ENCODE assay signal across 1 cellular context in the genomic region with DNA sequence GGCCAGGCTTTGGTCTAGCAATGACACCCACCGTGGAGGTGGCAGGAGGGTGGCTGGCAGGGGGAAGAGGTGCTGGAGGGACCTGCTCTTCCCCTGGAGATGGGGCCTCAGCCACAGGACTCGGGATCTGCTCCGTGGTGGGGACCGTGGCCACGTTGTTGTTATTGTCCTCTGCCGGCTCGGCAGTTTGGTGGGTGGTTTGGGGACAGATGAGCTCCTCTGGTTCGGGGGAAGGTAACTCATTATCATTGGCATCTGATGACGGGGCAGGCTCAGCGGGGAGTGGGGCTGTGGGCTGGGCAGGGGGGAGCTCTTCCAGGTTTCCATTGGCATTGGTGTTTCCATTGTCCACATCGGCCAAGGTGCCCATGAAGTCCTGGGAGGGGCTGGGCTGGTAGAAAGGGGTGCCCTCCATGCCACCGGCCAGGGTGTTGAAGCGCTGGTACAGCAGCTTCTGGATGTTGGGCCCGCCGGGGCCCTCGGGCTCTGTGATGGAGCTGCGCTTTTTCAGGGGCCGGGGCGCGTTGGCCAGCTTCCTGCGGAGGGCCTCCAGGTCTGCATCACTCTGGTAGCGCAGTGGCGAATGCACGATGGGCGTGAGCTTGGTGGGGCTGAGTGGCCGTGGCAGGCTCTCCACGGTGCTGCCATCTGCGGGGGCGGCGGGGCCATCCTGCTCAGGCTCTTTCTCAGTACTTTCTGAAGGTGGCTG.
TF ChIP-seq lines count a peak whose summit lies in the region.

No MANE protein-coding gene starts in this region.

TF ChIP-seq in H1, 55 proteins besides CTCF, POLR2A, EP300 and RAD21:
- TF ChIP-seq RNF2 (IDR thresholded peaks at IDR 0.05; ENCODE audit: borderline replicate concordance, low read depth, low read length, missing control alignments, poor library complexity, severe bottlenecking) (no peak), POU5F1 (IDR thresholded peaks at IDR 0.05; ENCODE audit: low read depth, low read length) (no peak), ASH2L (IDR thresholded peaks at IDR 0.05; ENCODE audit: low read length) (no peak), GTF2F1 (IDR thresholded peaks at IDR 0.05; ENCODE audit: borderline replicate concordance, low read depth, low read length) (no peak), SRF (IDR thresholded peaks at IDR 0.05; ENCODE audit: low read depth, low read length) (no peak), SP1 (IDR thresholded peaks at IDR 0.05; ENCODE audit: low read depth, low read length) (no peak), EGR1 (IDR thresholded peaks at IDR 0.05; ENCODE audit: borderline replicate concordance, low read depth, low read length) (no peak), POLR2AphosphoS5 (IDR thresholded peaks at IDR 0.05; ENCODE audit: low read depth, low read length) (no peak), TAF1 (IDR thresholded peaks at IDR 0.05; ENCODE audit: low read depth, low read length) (no peak), SP4 (IDR thresholded peaks at IDR 0.05; ENCODE audit: low read length) (no peak), JUN (IDR thresholded peaks at IDR 0.05; ENCODE audit: low read depth, low read length) (no peak), JUND (IDR thresholded peaks at IDR 0.05; ENCODE audit: low read length) (no peak), NRF1 (IDR thresholded peaks at IDR 0.05; ENCODE audit: low read depth, low read length) (no peak), CBX5 (IDR thresholded peaks at IDR 0.05; ENCODE audit: low read depth, low read length) (no peak), RXRA (IDR thresholded peaks at IDR 0.05; ENCODE audit: insufficient read depth, low read depth, low read length) (no peak)
- TF ChIP-seq, protein P1, sequence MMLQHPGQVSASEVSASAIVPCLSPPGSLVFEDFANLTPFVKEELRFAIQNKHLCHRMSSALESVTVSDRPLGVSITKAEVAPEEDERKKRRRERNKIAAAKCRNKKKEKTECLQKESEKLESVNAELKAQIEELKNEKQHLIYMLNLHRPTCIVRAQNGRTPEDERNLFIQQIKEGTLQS (IDR thresholded peaks at IDR 0.05; ENCODE audit: insufficient read depth, low read depth, low read length) = no peak
- TF ChIP-seq, protein P2, sequence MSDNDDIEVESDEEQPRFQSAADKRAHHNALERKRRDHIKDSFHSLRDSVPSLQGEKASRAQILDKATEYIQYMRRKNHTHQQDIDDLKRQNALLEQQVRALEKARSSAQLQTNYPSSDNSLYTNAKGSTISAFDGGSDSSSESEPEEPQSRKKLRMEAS (IDR thresholded peaks at IDR 0.05) = no peak
- TF ChIP-seq, protein P3, sequence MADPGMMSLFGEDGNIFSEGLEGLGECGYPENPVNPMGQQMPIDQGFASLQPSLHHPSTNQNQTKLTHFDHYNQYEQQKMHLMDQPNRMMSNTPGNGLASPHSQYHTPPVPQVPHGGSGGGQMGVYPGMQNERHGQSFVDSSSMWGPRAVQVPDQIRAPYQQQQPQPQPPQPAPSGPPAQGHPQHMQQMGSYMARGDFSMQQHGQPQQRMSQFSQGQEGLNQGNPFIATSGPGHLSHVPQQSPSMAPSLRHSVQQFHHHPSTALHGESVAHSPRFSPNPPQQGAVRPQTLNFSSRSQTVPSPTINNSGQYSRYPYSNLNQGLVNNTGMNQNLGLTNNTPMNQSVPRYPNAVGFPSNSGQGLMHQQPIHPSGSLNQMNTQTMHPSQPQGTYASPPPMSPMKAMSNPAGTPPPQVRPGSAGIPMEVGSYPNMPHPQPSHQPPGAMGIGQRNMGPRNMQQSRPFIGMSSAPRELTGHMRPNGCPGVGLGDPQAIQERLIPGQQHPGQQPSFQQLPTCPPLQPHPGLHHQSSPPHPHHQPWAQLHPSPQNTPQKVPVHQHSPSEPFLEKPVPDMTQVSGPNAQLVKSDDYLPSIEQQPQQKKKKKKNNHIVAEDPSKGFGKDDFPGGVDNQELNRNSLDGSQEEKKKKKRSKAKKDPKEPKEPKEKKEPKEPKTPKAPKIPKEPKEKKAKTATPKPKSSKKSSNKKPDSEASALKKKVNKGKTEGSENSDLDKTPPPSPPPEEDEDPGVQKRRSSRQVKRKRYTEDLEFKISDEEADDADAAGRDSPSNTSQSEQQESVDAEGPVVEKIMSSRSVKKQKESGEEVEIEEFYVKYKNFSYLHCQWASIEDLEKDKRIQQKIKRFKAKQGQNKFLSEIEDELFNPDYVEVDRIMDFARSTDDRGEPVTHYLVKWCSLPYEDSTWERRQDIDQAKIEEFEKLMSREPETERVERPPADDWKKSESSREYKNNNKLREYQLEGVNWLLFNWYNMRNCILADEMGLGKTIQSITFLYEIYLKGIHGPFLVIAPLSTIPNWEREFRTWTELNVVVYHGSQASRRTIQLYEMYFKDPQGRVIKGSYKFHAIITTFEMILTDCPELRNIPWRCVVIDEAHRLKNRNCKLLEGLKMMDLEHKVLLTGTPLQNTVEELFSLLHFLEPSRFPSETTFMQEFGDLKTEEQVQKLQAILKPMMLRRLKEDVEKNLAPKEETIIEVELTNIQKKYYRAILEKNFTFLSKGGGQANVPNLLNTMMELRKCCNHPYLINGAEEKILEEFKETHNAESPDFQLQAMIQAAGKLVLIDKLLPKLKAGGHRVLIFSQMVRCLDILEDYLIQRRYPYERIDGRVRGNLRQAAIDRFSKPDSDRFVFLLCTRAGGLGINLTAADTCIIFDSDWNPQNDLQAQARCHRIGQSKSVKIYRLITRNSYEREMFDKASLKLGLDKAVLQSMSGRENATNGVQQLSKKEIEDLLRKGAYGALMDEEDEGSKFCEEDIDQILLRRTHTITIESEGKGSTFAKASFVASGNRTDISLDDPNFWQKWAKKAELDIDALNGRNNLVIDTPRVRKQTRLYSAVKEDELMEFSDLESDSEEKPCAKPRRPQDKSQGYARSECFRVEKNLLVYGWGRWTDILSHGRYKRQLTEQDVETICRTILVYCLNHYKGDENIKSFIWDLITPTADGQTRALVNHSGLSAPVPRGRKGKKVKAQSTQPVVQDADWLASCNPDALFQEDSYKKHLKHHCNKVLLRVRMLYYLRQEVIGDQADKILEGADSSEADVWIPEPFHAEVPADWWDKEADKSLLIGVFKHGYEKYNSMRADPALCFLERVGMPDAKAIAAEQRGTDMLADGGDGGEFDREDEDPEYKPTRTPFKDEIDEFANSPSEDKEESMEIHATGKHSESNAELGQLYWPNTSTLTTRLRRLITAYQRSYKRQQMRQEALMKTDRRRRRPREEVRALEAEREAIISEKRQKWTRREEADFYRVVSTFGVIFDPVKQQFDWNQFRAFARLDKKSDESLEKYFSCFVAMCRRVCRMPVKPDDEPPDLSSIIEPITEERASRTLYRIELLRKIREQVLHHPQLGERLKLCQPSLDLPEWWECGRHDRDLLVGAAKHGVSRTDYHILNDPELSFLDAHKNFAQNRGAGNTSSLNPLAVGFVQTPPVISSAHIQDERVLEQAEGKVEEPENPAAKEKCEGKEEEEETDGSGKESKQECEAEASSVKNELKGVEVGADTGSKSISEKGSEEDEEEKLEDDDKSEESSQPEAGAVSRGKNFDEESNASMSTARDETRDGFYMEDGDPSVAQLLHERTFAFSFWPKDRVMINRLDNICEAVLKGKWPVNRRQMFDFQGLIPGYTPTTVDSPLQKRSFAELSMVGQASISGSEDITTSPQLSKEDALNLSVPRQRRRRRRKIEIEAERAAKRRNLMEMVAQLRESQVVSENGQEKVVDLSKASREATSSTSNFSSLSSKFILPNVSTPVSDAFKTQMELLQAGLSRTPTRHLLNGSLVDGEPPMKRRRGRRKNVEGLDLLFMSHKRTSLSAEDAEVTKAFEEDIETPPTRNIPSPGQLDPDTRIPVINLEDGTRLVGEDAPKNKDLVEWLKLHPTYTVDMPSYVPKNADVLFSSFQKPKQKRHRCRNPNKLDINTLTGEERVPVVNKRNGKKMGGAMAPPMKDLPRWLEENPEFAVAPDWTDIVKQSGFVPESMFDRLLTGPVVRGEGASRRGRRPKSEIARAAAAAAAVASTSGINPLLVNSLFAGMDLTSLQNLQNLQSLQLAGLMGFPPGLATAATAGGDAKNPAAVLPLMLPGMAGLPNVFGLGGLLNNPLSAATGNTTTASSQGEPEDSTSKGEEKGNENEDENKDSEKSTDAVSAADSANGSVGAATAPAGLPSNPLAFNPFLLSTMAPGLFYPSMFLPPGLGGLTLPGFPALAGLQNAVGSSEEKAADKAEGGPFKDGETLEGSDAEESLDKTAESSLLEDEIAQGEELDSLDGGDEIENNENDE (IDR thresholded peaks at IDR 0.05; ENCODE audit: insufficient replicate concordance, low read length) = no peak
